In genomic region chr7:80078882-80079281, GRCh38 we compare ENCODE assay signal across 19 cellular contexts. TPM values are rescaled to one million over a fixed set of nuclear protein-coding genes. Genes with fewer than 3 reads are reported as not detected.
DNase-seq lines count a peak whose midpoint lies in the region; ATAC-seq and TF ChIP-seq lines count a peak whose summit lies in the region.
"Had no signal": no experiment of that assay in that cellular context is flagged by ENCODE, and none has a peak within 500 bp of the region (broad histone marks: within the 10 kb centered on the region; RNA-seq: fewer than 3 reads in every experiment).

No MANE protein-coding gene starts in this region.

- no peak overlapping the region for H3K4me3 ChIP-seq in A673 (ENCODE audit: low read depth, low read length, poor library complexity, severe bottlenecking)
- 0 out of 20 replicates have a peak overlapping the region, but pooled peaks of 1 of the 10 experiments have one; percentile 20 for H3K4me3 ChIP-seq in BLaER1 treated with 17β-estradiol and CSF1 and Interleukin-3, amounts not matched to agents 10 nM and 100 nM
- no peak overlapping the region for H3K4me3 ChIP-seq in foreskin fibroblast (ENCODE audit: low read depth in 1 of 2, low read length in 2 of 2)
- H3K4me3 ChIP-seq: lung had no signal

- peak overlapping the region in 6 of 11 experiments; percentile 53 to 77 (median 62); a peak in 8 of 22 replicates for H3K4me2 ChIP-seq in BLaER1 treated with 17β-estradiol and CSF1 and Interleukin-3, amounts not matched to agents 10 nM and 100 nM

- no TSS peak for BruUV-seq in A673 (replicated peaks; lab: Mats Ljungman, UMichigan)

- TF ChIP-seq CTCF in A673 (conservative IDR thresholded peaks at IDR 0.05; ENCODE audit: low read depth, low read length): no peak
- no peak for TF ChIP-seq CTCF in VCaP (conservative IDR thresholded peaks at IDR 0.05)
- no peak for TF ChIP-seq CTCF in foreskin fibroblast (IDR thresholded peaks at IDR 0.05; ENCODE audit: low read depth, low read length)

- intact Hi-C loops in A673 (cut with micrococcal nuclease; ENCODE audit: unreplicated experiment): no loop called here
- intact Hi-C loops in Right ventricle myocardium inferior (cut with DNase I): no loop called here

- CTCF ChIA-PET in A673 (lab: Charles Lee): interaction anchor here (0.5 kb wide), 1 partner anchor 1872 kb away, joined by 4 read pairs; no protein-coding TSS in a partner anchor

- H3K9me3 ChIP-seq in A673 (ENCODE audit: low read depth, low read length, poor library complexity, severe bottlenecking): no peaks in the 10 kb centered on the region
- peaks cover 0 to 7% (median 0%) of the 10 kb centered on the region in 11 experiments; a peak in 6 of 22 replicates for H3K9me3 ChIP-seq in BLaER1 treated with 17β-estradiol and CSF1 and Interleukin-3, amounts not matched to agents 10 nM and 100 nM (replicated peaks in 1 of 11)
- H3K9me3 ChIP-seq: sigmoid colon, upper lobe of left lung had no signal

- H3K27me3 ChIP-seq in A673 (replicated peaks; ENCODE audit: insufficient read depth, low read depth, low read length, poor library complexity): no peaks in the 10 kb centered on the region
- no peaks in the 10 kb centered on the region for H3K27me3 ChIP-seq in BLaER1 treated with 17β-estradiol and CSF1 and Interleukin-3, amounts not matched to agents 10 nM and 100 nM
- H3K27me3 ChIP-seq: sigmoid colon, upper lobe of left lung had no signal

- no peak for ATAC-seq in Right ventricle myocardium inferior

- no peak overlapping the region for H3K27ac ChIP-seq in A673 (ENCODE audit: low read depth, low read length, poor library complexity, severe bottlenecking)
- H3K27ac ChIP-seq in BLaER1 treated with 17β-estradiol and CSF1 and Interleukin-3, amounts not matched to agents 10 nM and 100 nM: peak overlapping the region in 1 of 11 experiments; percentile 30; a peak in 1 of 22 replicates
- H3K27ac ChIP-seq in VCaP: peak overlapping the region; percentile 43
- peak overlapping the region; percentile 61 for H3K27ac ChIP-seq in epithelial cell of prostate
- H3K27ac ChIP-seq: sigmoid colon, upper lobe of left lung had no signal

- no peaks in the 10 kb centered on the region for H4K20me1 ChIP-seq in BLaER1 treated with 17β-estradiol and CSF1 and Interleukin-3, amounts not matched to agents 10 nM and 100 nM

- H3K9ac ChIP-seq in BLaER1 treated with 17β-estradiol and CSF1 and Interleukin-3, amounts not matched to agents 10 nM and 100 nM: no peak overlapping the region

- POLR2A ChIA-PET in A673 (lab: Charles Lee; ENCODE audit: low non-redundant PET): no interaction called here

- peaks cover 11% of the 10 kb centered on the region for H3K4me1 ChIP-seq in A673 (ENCODE audit: insufficient read depth, low read length, poor library complexity, severe bottlenecking)
- peaks cover 8 to 15% (median 10%) of the 10 kb centered on the region in 10 experiments; a peak in 15 of 20 replicates for H3K4me1 ChIP-seq in BLaER1 treated with 17β-estradiol and CSF1 and Interleukin-3, amounts not matched to agents 10 nM and 100 nM
- H3K4me1 ChIP-seq: sigmoid colon had no signal

- DNase-seq in A673 (ENCODE audit: low spot score) (peak; percentile 25), epithelial cell of prostate (ENCODE audit: low read depth, low spot score) (no peak), NCI-H69 (lab: John Stamatoyannopoulos, UW) (no peak), NCI-H345 treated with DMSO at 0.1 percent for 48 hours (lab: John Stamatoyannopoulos, UW; ENCODE audit: unreplicated experiment) (no peak), Right ventricle myocardium inferior (ENCODE audit: missing footprints) (no peak), foreskin fibroblast (no peak)
- DNase-seq: activated CD4-positive, CD25-positive, alpha-beta regulatory T cell treated with anti-CD3 and anti-CD28 coated beads, Interleukin-2, amount 50 U/mL, for 72 hours; activated effector memory CD4-positive, alpha-beta T cell treated with anti-CD3 and anti-CD28 coated beads, Interleukin-2, amount 50 U/mL, for 16 hours; CD8-positive, alpha-beta memory T cell; NCI-H1092 treated with DMSO at 0.1 percent for 48 hours; NCI-H226; NCI-H774; SHP77; sigmoid colon; upper lobe of left lung had no signal

- no peaks in the 10 kb centered on the region for H3K36me3 ChIP-seq in A673 (ENCODE audit: insufficient read depth, low read length, poor library complexity, severe bottlenecking)
- no peaks in the 10 kb centered on the region for H3K36me3 ChIP-seq in BLaER1 treated with 17β-estradiol and CSF1 and Interleukin-3, amounts not matched to agents 10 nM and 100 nM
- H3K36me3 ChIP-seq: sigmoid colon, upper lobe of left lung had no signal

RNA-seq across cellular contexts. Expression of gene GNAI1, which starts 55.7 kb away (rescaled TPM):
- total RNA-seq in A673 (2021) (19.8 and 22.4 TPM in 2 replicates), Right ventricle myocardium inferior (12.4 TPM)
- total RNA-seq: OCI-LY7 had no signal
